Comparison of ENCODE assay signal across 10 cellular contexts in genomic region chr4:8472689-8473197, GRCh38. TPM values are rescaled to one million over a fixed set of nuclear protein-coding genes. Genes with fewer than 3 reads are reported as not detected.
A peak's percentile ranks its signal among the peaks of the same experiment; 100 is the strongest.
DNase-seq lines count a peak whose midpoint lies in the region; ATAC-seq and TF ChIP-seq lines count a peak whose summit lies in the region.
"Had no signal": no experiment of that assay in that cellular context is flagged by ENCODE, and none has a peak within 500 bp of the region (broad histone marks: within the 10 kb centered on the region; RNA-seq: fewer than 3 reads in every experiment).

No MANE protein-coding gene starts in this region.

- WGBS in lung, 2 donors = 64 to 70% methylated on average over 7 of the region's 7 CpGs
- WGBS in thymus = 95% methylated on average over 7 of the region's 7 CpGs

- H3K27ac Mint-ChIP-seq in HFFc6 = peak overlapping the region; percentile 84

- no peak overlapping the region; the same call in 1 of the 2 replicates for H3K4me3 Mint-ChIP-seq in HFFc6
- H3K4me3 Mint-ChIP-seq: H9 had no signal

- H3K27me3 Mint-ChIP-seq in HFFc6 (ENCODE audit: insufficient read depth) = no peaks in the 10 kb centered on the region; the same call in 1 of the 2 replicates

- peak; percentile 28 for ATAC-seq in lung (ENCODE audit: insufficient read depth, low FRiP score)

- H3K4me1 ChIP-seq in lung (ENCODE audit: control insufficient read depth in 2 of 2, insufficient read depth in 2 of 2, low read length in 2 of 2) = peaks cover 0 to 3% of the 10 kb centered on the region in 2 donors
- H3K4me1 ChIP-seq in thymus (ENCODE audit: control insufficient read depth, insufficient read depth, low read length) = no peaks in the 10 kb centered on the region

- H3K27me3 ChIP-seq in lung (ENCODE audit: control insufficient read depth, insufficient read depth) (no peaks in the 10 kb centered on the region), thymus (ENCODE audit: control insufficient read depth, insufficient read depth) (no peaks in the 10 kb centered on the region)

- H3K4me3 ChIP-seq in choroid plexus epithelial cell (ENCODE audit: low read depth, low read length) (no peak overlapping the region), lung (no peak overlapping the region), thymus (ENCODE audit: low read length) (no peak overlapping the region)

- peaks cover 22% of the 10 kb centered on the region for H3K4me1 Mint-ChIP-seq in HFFc6 (ENCODE audit: low read depth)

- peaks cover 4 to 42% of the 10 kb centered on the region in 2 donors for H3K36me3 ChIP-seq in lung (ENCODE audit: control insufficient read depth in 2 of 2, insufficient read depth in 2 of 2, low read length in 2 of 2)
- H3K36me3 ChIP-seq in thymus (ENCODE audit: control insufficient read depth, insufficient read depth) = peaks cover 43% of the 10 kb centered on the region

- H3K9me3 Mint-ChIP-seq in HFFc6 = no peaks in the 10 kb centered on the region
- H3K9me3 Mint-ChIP-seq: H9 had no signal

- H3K36me3 Mint-ChIP-seq in HFFc6 (ENCODE audit: low read depth) = peaks cover 11% of the 10 kb centered on the region

- TF ChIP-seq CTCF in HFFc6 (IDR thresholded peaks at IDR 0.05) = no peak
- no peak for TF ChIP-seq CTCF in choroid plexus epithelial cell (conservative IDR thresholded peaks at IDR 0.05; ENCODE audit: low read depth, low read length)
- TF ChIP-seq CTCF in lung (IDR thresholded peaks at IDR 0.05; ENCODE audit: control extremely low read depth, extremely low read depth) = no peak

- H3K27ac ChIP-seq in lung (ENCODE audit: low read depth in 1 of 2, low read length in 1 of 2) = peak overlapping the region in 1 of 2 donors; percentile 80
- peak overlapping the region; percentile 53 for H3K27ac ChIP-seq in thymus (ENCODE audit: low read depth)

- DNase-seq in HFFc6 (peak; percentile 96), choroid plexus epithelial cell (ENCODE audit: low read depth) (peak; percentile 100), lung (ENCODE audit: low spot score) (no peak), NCI-H146 treated with DMSO at 0.1 percent for 48 hours (lab: John Stamatoyannopoulos, UW; ENCODE audit: unreplicated experiment) (no peak), NOMO-1 (lab: John Stamatoyannopoulos, UW; ENCODE audit: unreplicated experiment in 2 of 2) (no peak), NCI-H345 (lab: John Stamatoyannopoulos, UW) (no peak), AML-193 (lab: John Stamatoyannopoulos, UW) (no peak)
- DNase-seq: SHP77 treated with DMSO at 0.1 percent for 48 hours had no signal

- no peaks in the 10 kb centered on the region for H3K9me3 ChIP-seq in lung (ENCODE audit: control insufficient read depth in 2 of 2, insufficient read depth in 1 of 2, low read length in 1 of 2)
- H3K9me3 ChIP-seq in thymus (ENCODE audit: control insufficient read depth) = no peaks in the 10 kb centered on the region

RNA-seq across cellular contexts. Expression of gene TRMT44, which starts 32.2 kb away (rescaled TPM):
- 10 to 100 TPM in 3 of 6 experiments, 1 to 10 TPM in 3; 8.8 to 10.7 (median 10.0) TPM for total RNA-seq in HFFc6 (2021; fragmentation: NEBNext Ultra II Directional; extraction: Animal tissue kit (Norgen Biotek cat#: 25700))
- 10 to 100 TPM; 22.6 to 24.8 TPM for total RNA-seq in lung
- polyA plus RNA-seq in lung (1 to 10 TPM; 7.3 to 7.4 TPM), thymus (8.4 TPM)

RNA-seq across cellular contexts. Expression of gene ACOX3, which starts 32.2 kb away (rescaled TPM):
- 10 to 100 TPM; 18.6 to 23.2 (median 19.9) TPM for total RNA-seq in HFFc6 (2021; fragmentation: NEBNext Ultra II Directional; extraction: Animal tissue kit (Norgen Biotek cat#: 25700))
- total RNA-seq in lung = 10 to 100 TPM; 26.9 to 32.2 TPM
- 10 to 100 TPM; 15.6 to 16.1 TPM for polyA plus RNA-seq in lung
- 18.1 TPM for polyA plus RNA-seq in thymus

Comparison
In these comparisons a context has a peak if more than half of its experiments do, and no peak if none do; other contexts are left out.
1. DNase-seq: peak in HFFc6 (single experiment) and choroid plexus epithelial cell (single experiment); none in lung (single experiment), NCI-H146 treated with DMSO at 0.1 percent for 48 hours (single experiment), NOMO-1 (0 of 2), NCI-H345 (single experiment) and AML-193 (0 of 2).